Comparison of ENCODE assay signal across 1 cellular context in the genomic region with DNA sequence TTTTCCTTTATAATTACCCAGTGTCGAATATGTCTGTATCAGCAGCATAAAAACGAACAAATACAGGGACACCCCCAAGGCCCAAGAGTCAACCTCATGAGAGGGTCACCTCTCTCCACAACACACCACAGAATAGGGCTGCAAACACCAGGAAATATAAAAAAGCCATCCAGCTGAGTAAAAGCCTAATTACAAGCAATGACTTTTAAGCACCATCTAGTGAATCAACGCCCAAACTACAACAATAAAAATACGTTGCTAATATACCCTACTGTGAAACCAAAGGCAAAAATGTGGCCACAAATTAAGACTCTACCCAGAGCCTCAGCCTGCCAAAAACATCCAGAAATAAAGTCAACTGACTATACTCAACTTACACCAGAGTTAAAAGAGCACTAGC.
TF ChIP-seq lines count a peak whose summit lies in the region.

No MANE protein-coding gene starts in this region.

TF ChIP-seq in SK-N-SH, 30 proteins besides CTCF, POLR2A, EP300 and RAD21 (continued from another document):
- no peak for TF ChIP-seq REST (IDR thresholded peaks at IDR 0.05; ENCODE audit: low read depth, low read length)
- TF ChIP-seq RXRA (IDR thresholded peaks at IDR 0.05; ENCODE audit: borderline replicate concordance, low read depth): no peak
- TF ChIP-seq NFIC (IDR thresholded peaks at IDR 0.05; ENCODE audit: borderline replicate concordance): no peak
- TF ChIP-seq MXI1 (IDR thresholded peaks at IDR 0.05; ENCODE audit: low read depth, low read length): no peak
